Comparison of ENCODE assay signal across 18 cellular contexts in genomic region chr12:39752482-39753147, GRCh38.
DNase-seq lines count a peak whose midpoint lies in the region; ATAC-seq and TF ChIP-seq lines count a peak whose summit lies in the region.
"Had no signal": no experiment of that assay in that cellular context is flagged by ENCODE, and none has a peak within 500 bp of the region (broad histone marks: within the 10 kb centered on the region; RNA-seq: fewer than 3 reads in every experiment).

No MANE protein-coding gene starts in this region.

- H3K4me1 Mint-ChIP-seq in WTC11: peaks cover 26% of the 10 kb centered on the region

- no peak overlapping the region for H3K4ac ChIP-seq in neuronal stem cell (ENCODE audit: low read length)

- no peak overlapping the region for H3K23ac ChIP-seq in neuronal stem cell (ENCODE audit: low read depth, low read length, poor library complexity)

- H4K20me1 ChIP-seq in PC-3 (ENCODE audit: low read length) (no peaks in the 10 kb centered on the region), Karpas-422 (ENCODE audit: insufficient read depth, low read depth, low read length) (no peaks in the 10 kb centered on the region)

- H3K27me3 ChIP-seq in HUES64 (ENCODE audit: insufficient read depth, low read length) (no peaks in the 10 kb centered on the region), iPS DF 6.9 (ENCODE audit: control insufficient read depth, insufficient read depth, low read length) (no peaks in the 10 kb centered on the region), neuronal stem cell (ENCODE audit: control insufficient read depth in 3 of 3, insufficient read depth in 3 of 3, low read depth in 1 of 3, low read length in 3 of 3) (no peaks in the 10 kb centered on the region), PC-3 (ENCODE audit: low read length) (peaks cover 3% of the 10 kb centered on the region; the same call in 1 of the 2 replicates), Karpas-422 (ENCODE audit: low read length) (no peaks in the 10 kb centered on the region)
- H3K27me3 ChIP-seq: SJSA1 had no signal

- POLR2A ChIA-PET in WTC11 (lab: Charles Lee) (no interaction called here), PC-3 (lab: Charles Lee; ENCODE audit: unreplicated experiment) (no interaction called here)

- no peak overlapping the region for H3K4me2 ChIP-seq in neuronal stem cell (ENCODE audit: insufficient read depth, low read length, poor library complexity, severe bottlenecking)
- H3K4me2 ChIP-seq in PC-3 (ENCODE audit: low read length): no peak overlapping the region
- H3K4me2 ChIP-seq in Karpas-422 (ENCODE audit: low read depth, low read length, poor library complexity, severe bottlenecking): no peak overlapping the region

- H3K79me1 ChIP-seq in neuronal stem cell (ENCODE audit: low read depth, low read length): no peaks in the 10 kb centered on the region

- peak; percentile 98 for ATAC-seq in WTC11
- ATAC-seq in PC-3: no peak
- ATAC-seq: Right ventricle myocardium inferior had no signal

- H2BK120ac ChIP-seq in neuronal stem cell (ENCODE audit: low read depth, low read length): no peak overlapping the region

- H3K9me3 Mint-ChIP-seq in WTC11: peaks cover 25% of the 10 kb centered on the region

- no peak overlapping the region for H4K8ac ChIP-seq in neuronal stem cell (ENCODE audit: low read depth, low read length)

- peak overlapping the region; percentile 73 for H3K27ac ChIP-seq in HUES64 (ENCODE audit: low read depth, low read length)
- H3K27ac ChIP-seq in iPS DF 6.9 (ENCODE audit: low read length): no peak overlapping the region
- no peak overlapping the region for H3K27ac ChIP-seq in neuronal stem cell (replicated peaks; ENCODE audit: low read length)
- no peak overlapping the region for H3K27ac ChIP-seq in PC-3 (ENCODE audit: low read length)
- H3K27ac ChIP-seq in Karpas-422 (ENCODE audit: low read length): no peak overlapping the region
- H3K27ac ChIP-seq: SJSA1 had no signal

- H3K36me3 Mint-ChIP-seq in WTC11: peaks cover 32% of the 10 kb centered on the region

- intact Hi-C loops in PC-3 (cut with micrococcal nuclease): no loop called here

- H3K14ac ChIP-seq in neuronal stem cell (ENCODE audit: low read length): no peak overlapping the region

- H3K4me1 ChIP-seq in HUES64 (ENCODE audit: insufficient read depth, low read length) (peaks cover 15% of the 10 kb centered on the region), iPS DF 6.9 (ENCODE audit: control insufficient read depth, insufficient read depth, low read length) (0 out of 2 replicates have a peak, but pooled peaks cover 1% of the 10 kb centered on the region), neuronal stem cell (ENCODE audit: control insufficient read depth in 2 of 2, insufficient read depth in 1 of 2, low read depth in 1 of 2, low read length in 2 of 2) (peaks cover 7 to 9% of the 10 kb centered on the region in 2 donors), PC-3 (ENCODE audit: insufficient read depth, low read length) (no peaks in the 10 kb centered on the region), Karpas-422 (ENCODE audit: low read length) (no peaks in the 10 kb centered on the region)
- H3K4me1 ChIP-seq: BE2C, SJSA1 had no signal

- 35% methylated on average over 6 of the region's 6 CpGs for WGBS in HUES64
- WGBS in iPS DF 6.9 (ENCODE audit: insufficient coverage, insufficient read length): no CpG with 5 or more reads among the region's 6 CpGs
- no CpG with 5 or more reads among the region's 6 CpGs for WGBS in neuronal stem cell (ENCODE audit: extremely low coverage in 2 of 2, insufficient read length in 2 of 2, insufficient replicate concordance in 1 of 2), 2 donors

- H2BK5ac ChIP-seq in neuronal stem cell (ENCODE audit: low read length): no peak overlapping the region

- H3F3A ChIP-seq in PC-3 (ENCODE audit: low read length, unreplicated experiment): no peaks in the 10 kb centered on the region

- no peak for TF ChIP-seq CTCF in WTC11 (IDR thresholded peaks at IDR 0.05)
- no peak for TF ChIP-seq CTCF in PC-3 (conservative IDR thresholded peaks at IDR 0.05; ENCODE audit: low read depth, low read length)

- no peaks in the 10 kb centered on the region for H3K36me3 ChIP-seq in HUES64 (ENCODE audit: insufficient read depth, low read length)
- no peaks in the 10 kb centered on the region for H3K36me3 ChIP-seq in iPS DF 6.9 (ENCODE audit: control insufficient read depth, insufficient read depth, low read length)
- no peaks in the 10 kb centered on the region for H3K36me3 ChIP-seq in neuronal stem cell (replicated peaks in 1 of 2; ENCODE audit: control insufficient read depth in 2 of 2, insufficient read depth in 2 of 2, low read length in 2 of 2)
- no peaks in the 10 kb centered on the region for H3K36me3 ChIP-seq in PC-3 (ENCODE audit: low read depth, low read length)
- no peaks in the 10 kb centered on the region for H3K36me3 ChIP-seq in Karpas-422 (ENCODE audit: insufficient read depth, low read length)
- H3K36me3 ChIP-seq: BE2C, SJSA1 had no signal

- DNase-seq in WTC11 (ENCODE audit: low spot score) (peak; percentile 41), iPS DF 6.9 (ENCODE audit: low read depth, low spot score) (peak; percentile 61), neuronal stem cell (ENCODE audit: low spot score) (no peak), PC-3 (no peak), dedifferentiated amniotic fluid mesenchymal stem cell (ENCODE audit: extremely low spot score) (no peak), Karpas-422 (no peak)
- DNase-seq: BE2C; CD4-positive, CD25-positive, alpha-beta regulatory T cell; HCEC 1CT; NCI-H1092; NCI-H1436; NCI-H2029; NCI-H345; NCI-H524; OCI-M1 had no signal

- no peak overlapping the region for H3K18ac ChIP-seq in neuronal stem cell (ENCODE audit: low read length)

- H2BK12ac ChIP-seq in neuronal stem cell (ENCODE audit: low read length): no peak overlapping the region

- H2AFZ ChIP-seq in neuronal stem cell (ENCODE audit: low read length) (peak overlapping the region; percentile 34), PC-3 (ENCODE audit: low read length) (no peak overlapping the region), Karpas-422 (ENCODE audit: low read length) (no peak overlapping the region)

- H3K79me2 ChIP-seq in PC-3 (ENCODE audit: low read length) (no peaks in the 10 kb centered on the region), Karpas-422 (ENCODE audit: low read length) (no peaks in the 10 kb centered on the region)

- no peaks in the 10 kb centered on the region for H3K27me3 Mint-ChIP-seq in WTC11 (ENCODE audit: low read depth)
- H3K27me3 Mint-ChIP-seq: CD4-positive, CD25-positive, alpha-beta regulatory T cell had no signal

- H3K27ac Mint-ChIP-seq in WTC11: peak overlapping the region; percentile 91
- H3K27ac Mint-ChIP-seq: CD4-positive, CD25-positive, alpha-beta regulatory T cell had no signal

- H3K4me3 ChIP-seq in HUES64 (ENCODE audit: low read length) (no peak overlapping the region), iPS DF 6.9 (ENCODE audit: low read length) (no peak overlapping the region), neuronal stem cell (ENCODE audit: low read length in 2 of 2) (no peak overlapping the region), PC-3 (ENCODE audit: low read length) (no peak overlapping the region), Karpas-422 (ENCODE audit: low read length) (no peak overlapping the region)
- H3K4me3 ChIP-seq: SJSA1 had no signal

- no peak overlapping the region for H2AK5ac ChIP-seq in neuronal stem cell (ENCODE audit: low read depth, low read length)

- CTCF ChIA-PET in WTC11 (lab: Charles Lee) (interaction anchor here (0.7 kb wide), 1 partner anchor 280 kb away, joined by 3 read pairs; no protein-coding TSS in a partner anchor), PC-3 (lab: Charles Lee) (no interaction called here)

- H4K91ac ChIP-seq in neuronal stem cell (ENCODE audit: low read depth, low read length, poor library complexity): no peak overlapping the region

- peak overlapping the region; percentile 2; the same call in 1 of the 2 replicates for H3K4me3 Mint-ChIP-seq in WTC11
- H3K4me3 Mint-ChIP-seq: CD4-positive, CD25-positive, alpha-beta regulatory T cell had no signal

- BruUV-seq in PC-3 (replicated peaks; lab: Mats Ljungman, UMichigan): no TSS peak

- H3K9me3 ChIP-seq in HUES64 (ENCODE audit: insufficient read depth, low read depth, low read length) (no peaks in the 10 kb centered on the region), iPS DF 6.9 (ENCODE audit: control insufficient read depth, insufficient read depth, low read length) (no peaks in the 10 kb centered on the region), neuronal stem cell (replicated peaks in 1 of 2; ENCODE audit: control insufficient read depth in 2 of 2, insufficient read depth in 1 of 2, low read depth in 1 of 2, low read length in 2 of 2) (peaks cover 0 to 2% of the 10 kb centered on the region in 2 donors), PC-3 (ENCODE audit: low read length) (no peaks in the 10 kb centered on the region), Karpas-422 (ENCODE audit: low read length) (no peaks in the 10 kb centered on the region)
- H3K9me3 ChIP-seq: BE2C, SJSA1 had no signal

- H2BK15ac ChIP-seq in neuronal stem cell (ENCODE audit: low read length): no peak overlapping the region

- no peak overlapping the region for H3K9ac ChIP-seq in HUES64 (ENCODE audit: low read depth, low read length)
- H3K9ac ChIP-seq in neuronal stem cell (ENCODE audit: low read depth, low read length, poor library complexity): no peak overlapping the region
- no peak overlapping the region for H3K9ac ChIP-seq in PC-3 (ENCODE audit: low read length)
- H3K9ac ChIP-seq in Karpas-422 (ENCODE audit: low read length): no peak overlapping the region

- H3K9me2 ChIP-seq in PC-3 (replicated peaks; ENCODE audit: low read length): no peaks in the 10 kb centered on the region
- H3K9me2 ChIP-seq in Karpas-422 (replicated peaks; ENCODE audit: insufficient read depth, low read length): no peaks in the 10 kb centered on the region

TF ChIP-seq in WTC11, 78 proteins besides CTCF, POLR2A, EP300 and RAD21 (continues in another document):
- no peak for TF ChIP-seq ZNF317 (CRISPR knock-in tag; IDR thresholded peaks at IDR 0.05; ENCODE audit: borderline replicate concordance, low read depth)
- no peak for TF ChIP-seq SOX15 (CRISPR knock-in tag; IDR thresholded peaks at IDR 0.05)
- TF ChIP-seq FOXK1 (CRISPR knock-in tag; IDR thresholded peaks at IDR 0.05): no peak
- no peak for TF ChIP-seq ERG (CRISPR knock-in tag; IDR thresholded peaks at IDR 0.05)
- no peak for TF ChIP-seq EMX1 (CRISPR knock-in tag; IDR thresholded peaks at IDR 0.05)
- TF ChIP-seq ESRRA (CRISPR knock-in tag; IDR thresholded peaks at IDR 0.05; ENCODE audit: borderline replicate concordance): no peak
- no peak for TF ChIP-seq GRHL2 (CRISPR knock-in tag; IDR thresholded peaks at IDR 0.05; ENCODE audit: insufficient replicate concordance, severe bottlenecking)
- no peak for TF ChIP-seq ZNF121 (CRISPR knock-in tag; IDR thresholded peaks at IDR 0.05)

Comparison
In these comparisons a context has a peak if more than half of its experiments do, and no peak if none do; other contexts are left out.
1. DNase-seq: peak in WTC11 (single experiment) and iPS DF 6.9 (single experiment); none in neuronal stem cell (single experiment), PC-3 (single experiment), dedifferentiated amniotic fluid mesenchymal stem cell (single experiment) and Karpas-422 (single experiment).